6 cellular contexts compared by ENCODE assay signal in the genomic region with DNA sequence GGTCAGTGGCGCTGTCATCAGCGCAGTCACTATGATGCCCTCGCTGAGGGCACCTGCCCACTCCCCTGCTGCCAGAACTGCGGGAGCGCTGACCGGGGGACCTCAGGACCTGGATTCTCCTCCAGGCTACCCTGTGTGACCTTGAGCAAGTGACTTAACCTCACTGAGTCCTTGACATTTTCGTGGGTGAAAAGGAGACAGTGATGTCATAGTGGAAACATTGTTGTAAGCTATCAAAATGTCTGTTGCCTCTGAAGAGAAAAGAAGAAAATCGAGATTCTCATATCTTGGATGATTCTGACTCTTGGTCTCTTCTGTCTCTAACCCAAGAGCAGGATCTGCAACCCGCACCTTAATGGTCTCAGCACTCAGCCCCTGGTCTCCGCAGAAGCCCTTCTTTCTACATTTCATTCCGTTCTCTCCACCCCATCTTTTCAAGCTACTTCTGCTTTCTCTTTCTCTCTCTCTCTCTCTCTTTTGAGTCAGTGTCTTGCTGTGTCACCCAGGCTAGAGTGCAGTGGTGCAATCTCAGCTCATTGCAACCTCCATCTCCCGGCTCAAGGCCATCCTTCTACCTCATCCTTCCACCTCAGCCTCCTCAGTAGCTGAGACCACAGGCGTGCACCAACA. TPM values are rescaled to one million over a fixed set of nuclear protein-coding genes. Genes with fewer than 3 reads are reported as not detected.
DNase-seq lines count a peak whose midpoint lies in the region; ATAC-seq, FAIRE-seq and TF ChIP-seq lines count a peak whose summit lies in the region.

No MANE protein-coding gene starts in this region.

- CTCF ChIA-PET in activated CD8-positive, alpha-beta T cell treated with anti-CD3 and anti-CD28 coated beads, Interleukin-2, amount 10 ng/mL, durations not matched to agents 7 days and 5 days (lab: Charles Lee): interaction anchor here (0.6 to 6.2 kb wide), 20 partner anchors 9 to 96 kb away, joined by 3 to 79 read pairs (median 5); a partner anchor contains a TSS

- no peak for FAIRE-seq in kidney (lab: Jason Lieb, UNC)

- no peaks in the 10 kb centered on the region for H3K9me3 Mint-ChIP-seq in activated CD8-positive, alpha-beta T cell treated with anti-CD3 and anti-CD28 coated beads, Interleukin-2, amount 10 ng/mL, durations not matched to agents 7 days and 5 days (ENCODE audit: insufficient read depth)

- peaks cover 32% of the 10 kb centered on the region for H3K36me3 Mint-ChIP-seq in activated CD8-positive, alpha-beta T cell treated with anti-CD3 and anti-CD28 coated beads, Interleukin-2, amount 10 ng/mL, durations not matched to agents 7 days and 5 days (ENCODE audit: low read depth)

- intact Hi-C loops in kidney (cut with DNase I): no loop called here

- peak overlapping the region; percentile 85 to 87 for H3K27ac ChIP-seq in kidney (ENCODE audit: low read depth in 2 of 2, low read length in 2 of 2)

- DNase-seq in GM10266 (ENCODE audit: extremely low spot score) (peak; percentile 45), kidney (peak; percentile 39), NCI-H1048 (lab: John Stamatoyannopoulos, UW) (no peak)
- DNase-seq in activated CD8-positive, alpha-beta T cell treated with anti-CD3 and anti-CD28 coated beads, Interleukin-2, amount 10 ng/mL, durations not matched to agents 7 days and 5 days: peak; percentile 50

- no peak for TF ChIP-seq CTCF in GM10266 (IDR thresholded peaks at IDR 0.05; ENCODE audit: control insufficient read depth, insufficient read depth, low read depth, missing control alignments)
- TF ChIP-seq CTCF in kidney (IDR thresholded peaks at IDR 0.05; ENCODE audit: borderline replicate concordance, extremely low read depth, insufficient read depth): no peak

- H3K9ac ChIP-seq in kidney (ENCODE audit: low read length in 2 of 2): peak overlapping the region; percentile 51 to 68

- H3K9me3 ChIP-seq in kidney (ENCODE audit: control insufficient read depth in 1 of 2, low read length in 2 of 2): no peaks in the 10 kb centered on the region

- peaks cover 37% of the 10 kb centered on the region for H3K4me1 Mint-ChIP-seq in activated CD8-positive, alpha-beta T cell treated with anti-CD3 and anti-CD28 coated beads, Interleukin-2, amount 10 ng/mL, durations not matched to agents 7 days and 5 days (ENCODE audit: low read depth)

- POLR2A ChIA-PET in activated CD8-positive, alpha-beta T cell treated with anti-CD3 and anti-CD28 coated beads, Interleukin-2, amount 10 ng/mL, durations not matched to agents 7 days and 5 days (lab: Charles Lee): interaction anchor here (0.6 to 4.6 kb wide), 18 partner anchors 9 to 848 kb away, joined by 3 to 77 read pairs (median 6); a partner anchor contains a TSS

- peaks cover 25 to 34% of the 10 kb centered on the region in 2 donors for H3K4me1 ChIP-seq in kidney (ENCODE audit: control insufficient read depth in 1 of 2, insufficient read depth in 1 of 2, low read depth in 1 of 2, low read length in 2 of 2)

- peak overlapping the region; percentile 81 to 93 for H3K4me3 ChIP-seq in kidney (ENCODE audit: low read length in 2 of 2)

- peaks cover 3 to 12% of the 10 kb centered on the region in 2 donors for H3K36me3 ChIP-seq in kidney (ENCODE audit: control insufficient read depth in 1 of 2, insufficient read depth in 2 of 2, low read length in 2 of 2)

- H3K27me3 Mint-ChIP-seq in activated CD8-positive, alpha-beta T cell treated with anti-CD3 and anti-CD28 coated beads, Interleukin-2, amount 10 ng/mL, durations not matched to agents 7 days and 5 days (ENCODE audit: low read depth): peaks cover 5% of the 10 kb centered on the region

- H3K4me3 Mint-ChIP-seq in activated CD8-positive, alpha-beta T cell treated with anti-CD3 and anti-CD28 coated beads, Interleukin-2, amount 10 ng/mL, durations not matched to agents 7 days and 5 days: peak overlapping the region; percentile 99

- H3K27ac Mint-ChIP-seq in activated CD8-positive, alpha-beta T cell treated with anti-CD3 and anti-CD28 coated beads, Interleukin-2, amount 10 ng/mL, durations not matched to agents 7 days and 5 days: peak overlapping the region; percentile 87

- ATAC-seq in HG03064 (IDR thresholded peaks at IDR 0.05; ENCODE audit: low read depth, unreplicated experiment) (peak; percentile 9), esophagus mucosa (no peak)
- peak; percentile 12 for ATAC-seq in activated CD8-positive, alpha-beta T cell treated with anti-CD3 and anti-CD28 coated beads, Interleukin-2, amount 10 ng/mL, durations not matched to agents 7 days and 5 days

RNA-seq across cellular contexts. Expression of a gene that starts 1.0 kb away (rescaled TPM):
- total RNA-seq in activated CD8-positive, alpha-beta T cell treated with anti-CD3 and anti-CD28 coated beads, Interleukin-2, amount 10 ng/mL, durations not matched to agents 7 days and 5 days: 100 to 1,000 TPM; 286 to 292 TPM
- total RNA-seq in kidney (49.4 TPM), esophagus mucosa (138 TPM)
- 156 TPM for polyA plus RNA-seq in kidney (ENCODE audit: insufficient read depth, low read depth, low replicate concordance)

RNA-seq across cellular contexts. Expression of a gene that starts 1.7 kb away (rescaled TPM):
- total RNA-seq in activated CD8-positive, alpha-beta T cell treated with anti-CD3 and anti-CD28 coated beads, Interleukin-2, amount 10 ng/mL, durations not matched to agents 7 days and 5 days: not detected
- total RNA-seq in kidney (0.98 TPM), esophagus mucosa (not detected)
- polyA plus RNA-seq in kidney (ENCODE audit: insufficient read depth, low read depth, low replicate concordance): 15.4 TPM

RNA-seq across cellular contexts. Expression of a gene that starts 9.4 kb away (rescaled TPM):
- 10 to 100 TPM; 31.2 to 31.5 TPM for total RNA-seq in activated CD8-positive, alpha-beta T cell treated with anti-CD3 and anti-CD28 coated beads, Interleukin-2, amount 10 ng/mL, durations not matched to agents 7 days and 5 days
- total RNA-seq in kidney: 29.9 TPM
- polyA plus RNA-seq in kidney (ENCODE audit: insufficient read depth, low read depth, low replicate concordance): 53.8 TPM
- total RNA-seq in esophagus mucosa: 30.0 TPM

RNA-seq across cellular contexts. Expression of a gene that starts 9.5 kb away (rescaled TPM):
- 1 to 10 TPM; 3.4 to 4.0 TPM for total RNA-seq in activated CD8-positive, alpha-beta T cell treated with anti-CD3 and anti-CD28 coated beads, Interleukin-2, amount 10 ng/mL, durations not matched to agents 7 days and 5 days
- total RNA-seq in kidney (20.6 TPM), esophagus mucosa (2.4 TPM)
- polyA plus RNA-seq in kidney (ENCODE audit: insufficient read depth, low read depth, low replicate concordance): 19.7 TPM

RNA-seq across cellular contexts. Expression of a gene that starts 24.5 kb away (rescaled TPM):
- total RNA-seq in activated CD8-positive, alpha-beta T cell treated with anti-CD3 and anti-CD28 coated beads, Interleukin-2, amount 10 ng/mL, durations not matched to agents 7 days and 5 days: 10 to 100 TPM; 43.5 to 51.1 TPM
- total RNA-seq in kidney (94.3 TPM), esophagus mucosa (51.7 TPM)
- polyA plus RNA-seq in kidney (ENCODE audit: insufficient read depth, low read depth, low replicate concordance): 128 TPM
